ENCODE assay signal across 27 cellular contexts in the genomic region with DNA sequence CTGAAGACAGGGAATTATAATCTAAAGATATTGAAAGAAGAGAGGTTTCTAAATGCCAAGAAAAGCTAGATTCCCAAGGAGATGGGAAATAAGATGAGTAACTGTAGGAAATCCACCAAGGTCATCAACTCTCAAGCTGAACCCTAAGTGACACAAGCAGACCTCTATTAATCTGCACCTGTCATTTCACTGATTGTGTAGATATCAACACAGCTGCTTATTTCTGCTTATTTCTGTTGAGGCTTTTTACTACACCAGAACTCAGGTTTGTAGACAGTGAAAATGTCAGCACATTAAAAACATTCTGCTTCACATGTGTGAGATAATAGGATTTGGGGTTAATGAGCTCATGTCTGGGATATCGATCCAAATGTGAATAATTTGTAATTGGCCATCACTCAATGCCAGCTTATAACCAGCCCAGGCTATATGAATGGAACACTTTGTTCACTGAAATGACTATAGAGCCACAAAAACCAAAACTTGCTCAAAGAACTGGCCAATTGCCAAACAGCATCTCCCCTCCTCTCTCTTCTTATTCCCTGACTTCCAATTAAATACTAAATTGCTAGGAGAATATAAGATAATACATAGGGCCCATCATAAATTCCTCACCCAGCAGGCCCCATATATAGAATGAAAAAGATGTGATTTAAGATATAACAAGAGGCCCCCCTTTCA.
"Had no signal": no experiment of that assay in that cellular context is flagged by ENCODE, and none has a peak within 500 bp of the region (broad histone marks: within the 10 kb centered on the region; RNA-seq: fewer than 3 reads in every experiment).

No MANE protein-coding gene starts in this region.

- H3K4me2 ChIP-seq: hepatocyte, smooth muscle cell had no signal

- H3K4me3 ChIP-seq: colonic mucosa, dorsolateral prefrontal cortex, hepatocyte, lower lobe of right lung, mucosa of descending colon, smooth muscle cell, transverse colon had no signal

- DNase-seq: activated B cell treated with CpG ODN at 0.5 μM for 24 hours; activated CD4-positive, alpha-beta memory T cell treated with anti-CD3 and anti-CD28 coated beads, Interleukin-2, amount 10 ng/mL, durations not matched to agents 7 days and 5 days; activated CD4-positive, alpha-beta T cell treated with anti-CD3 and anti-CD28 coated beads for 36 hours; activated effector memory CD4-positive, alpha-beta T cell treated with Interleukin-2 at 50 U/mL for 16 hours; activated naive CD4-positive, alpha-beta T cell treated with anti-CD3 and anti-CD28 coated beads for 36 hours; activated naive CD8-positive, alpha-beta T cell treated with anti-CD3 and anti-CD28 coated beads, Interleukin-2, amount 10 ng/mL, durations not matched to agents 7 days and 5 days; activated T-cell treated with anti-CD3 and anti-CD28 coated beads, Interleukin-2, amount 50 U/mL, for 72 hours; amniotic stem cell; colonic mucosa; dorsolateral prefrontal cortex; effector memory CD8-positive, alpha-beta T cell; glutamatergic neuron; immature natural killer cell; lower lobe of right lung; mesendoderm; mucosa of descending colon; naive B cell; nucleus accumbens; stimulated activated CD4-positive, alpha-beta T cell treated with anti-CD3 and anti-CD28 coated beads, Interleukin-15, amount 100 ng/mL, for 24 hours; transverse colon had no signal

- H3K9me3 ChIP-seq: colonic mucosa, lower lobe of right lung, mucosa of descending colon, transverse colon had no signal

- H3K36me3 ChIP-seq: colonic mucosa, lower lobe of right lung, transverse colon had no signal

- H2AFZ ChIP-seq: hepatocyte, parathyroid adenoma had no signal

- H3K9ac ChIP-seq: parathyroid adenoma had no signal

- ATAC-seq: activated CD4-positive, alpha-beta T cell treated with anti-CD3 and anti-CD28 coated beads for 36 hours; activated T-cell treated with anti-CD3 and anti-CD28 coated beads, Interleukin-2, amount 50 U/mL, for 72 hours; effector memory CD8-positive, alpha-beta T cell; esophagus mucosa; left lobe of liver; lower lobe of right lung; mucosa of descending colon; sciatic nerve; stimulated activated memory B cell treated with anti-CD40 and anti-IgM and Interleukin-4, amounts not matched to agents 10 μg/mL and 1 μg/mL and 100 μg/mL, for 72 hours had no signal

- H3K27me3 ChIP-seq: colonic mucosa, dorsolateral prefrontal cortex, hepatocyte, transverse colon had no signal

- H3K27ac ChIP-seq: colonic mucosa, dorsolateral prefrontal cortex, hepatocyte, lower lobe of right lung, parathyroid adenoma, transverse colon had no signal

- H3K79me2 ChIP-seq: hepatocyte, parathyroid adenoma had no signal

- H3K4me1 ChIP-seq: colonic mucosa, lower lobe of right lung, parathyroid adenoma, transverse colon had no signal
